In genomic region chr7:138934861-138935260, GRCh38 we compare ENCODE assay signal across 13 cellular contexts. TPM values are rescaled to one million over a fixed set of nuclear protein-coding genes. Genes with fewer than 3 reads are reported as not detected.
A peak's percentile ranks its signal among the peaks of the same experiment; 100 is the strongest.
DNase-seq lines count a peak whose midpoint lies in the region; FAIRE-seq and TF ChIP-seq lines count a peak whose summit lies in the region.
"Had no signal": no experiment of that assay in that cellular context is flagged by ENCODE, and none has a peak within 500 bp of the region (broad histone marks: within the 10 kb centered on the region; RNA-seq: fewer than 3 reads in every experiment).

No MANE protein-coding gene starts in this region.

- peak overlapping the region; percentile 68 for H3K4me2 ChIP-seq in astrocyte (ENCODE audit: low read length)
- H3K4me2 ChIP-seq: BLaER1 had no signal

- peaks cover 4% of the 10 kb centered on the region; the same call in 1 of the 2 replicates for H3K4me1 ChIP-seq in HEK293 (ENCODE audit: control insufficient read depth, insufficient read depth, low read length)
- H3K4me1 ChIP-seq in astrocyte (ENCODE audit: insufficient read depth, low read length): peaks cover 20% of the 10 kb centered on the region
- H3K4me1 ChIP-seq: BLaER1 had no signal

- no peaks in the 10 kb centered on the region for H3K79me2 ChIP-seq in astrocyte (ENCODE audit: insufficient read depth, low read length)

- H3K9me3 Mint-ChIP-seq in astrocyte (ENCODE audit: unreplicated experiment): no peaks in the 10 kb centered on the region
- H3K9me3 Mint-ChIP-seq: activated naive CD4-positive, alpha-beta T cell treated with anti-CD3 and anti-CD28 coated beads for 36 hours; stimulated activated naive CD8-positive, alpha-beta T cell treated with anti-CD3 and anti-CD28 coated beads, Interleukin-15, amount 100 ng/mL, for 72 hours had no signal

- H2AFZ ChIP-seq in astrocyte (ENCODE audit: low read depth, low read length): no peak overlapping the region

- CTCF ChIA-PET in HEK293 (lab: Yijun Ruan, JAX): interaction anchor here (1.0 kb wide), 1 partner anchor 48 kb away, joined by 3 read pairs; no protein-coding TSS in a partner anchor

- H3K27me3 ChIP-seq in astrocyte (ENCODE audit: insufficient read depth, low read length): no peaks in the 10 kb centered on the region
- H3K27me3 ChIP-seq: BLaER1 had no signal

- no peak overlapping the region for H3K27ac ChIP-seq in HEK293 (ENCODE audit: extremely low read depth, low read depth, low read length)
- peak overlapping the region; percentile 71 for H3K27ac ChIP-seq in astrocyte (ENCODE audit: low read depth, low read length)
- H3K27ac ChIP-seq: BLaER1 had no signal

- TF ChIP-seq CTCF in HEK293 (tag by site-specific recombination; IDR thresholded peaks at IDR 0.05) (no peak), astrocyte (IDR thresholded peaks at IDR 0.05; ENCODE audit: insufficient read depth, low read depth, low read length) (no peak)

- DNase-seq in A172 (ENCODE audit: low spot score) (peak; percentile 64), astrocyte (ENCODE audit: low read depth) (peak; percentile 67), islet precursor cell (peak; percentile 83), DMS 273 treated with DMSO at 0.1 percent for 48 hours (lab: John Stamatoyannopoulos, UW) (no peak), NCI-H524 treated with DMSO at 0.1 percent for 48 hours (lab: John Stamatoyannopoulos, UW) (no peak)
- no peak for DNase-seq in activated effector memory CD4-positive, alpha-beta T cell treated with anti-CD3 and anti-CD28 coated beads, Interleukin-2, amount 50 U/mL, for 16 hours
- DNase-seq in activated naive CD4-positive, alpha-beta T cell treated with Interleukin-2 at 50 U/mL for 16 hours: no peak
- DNase-seq: activated naive CD4-positive, alpha-beta T cell treated with anti-CD3 and anti-CD28 coated beads for 36 hours; MV-4-11; stimulated activated naive CD8-positive, alpha-beta T cell treated with anti-CD3 and anti-CD28 coated beads, Interleukin-15, amount 100 ng/mL, for 72 hours had no signal

- H3K9me3 ChIP-seq in HEK293 (ENCODE audit: control insufficient read depth, insufficient read depth, low read depth, low read length): no peaks in the 10 kb centered on the region
- no peaks in the 10 kb centered on the region for H3K9me3 ChIP-seq in astrocyte (ENCODE audit: insufficient read depth, low read depth, low read length)

- peak overlapping the region; percentile 52 for H3K9ac ChIP-seq in astrocyte (ENCODE audit: low read length)
- H3K9ac ChIP-seq: BLaER1 had no signal

- H3K36me3 ChIP-seq in HEK293 (ENCODE audit: control insufficient read depth in 2 of 2, insufficient read depth in 1 of 2, low read length in 2 of 2) (no peaks in the 10 kb centered on the region), astrocyte (ENCODE audit: insufficient read depth, low read length) (no peaks in the 10 kb centered on the region)

- H3K36me3 Mint-ChIP-seq in astrocyte (ENCODE audit: low read depth, unreplicated experiment): peaks cover 15% of the 10 kb centered on the region

- peaks cover 20% of the 10 kb centered on the region for H3K4me1 Mint-ChIP-seq in astrocyte (ENCODE audit: low read depth, unreplicated experiment)

- no peak for FAIRE-seq in astrocyte (lab: Jason Lieb, UNC)
- FAIRE-seq: GM12878 had no signal

- H4K20me1 ChIP-seq in astrocyte (ENCODE audit: insufficient read depth, low read length): no peaks in the 10 kb centered on the region
- H4K20me1 ChIP-seq: BLaER1 had no signal

- no peak overlapping the region for H3K4me3 Mint-ChIP-seq in astrocyte (ENCODE audit: unreplicated experiment)
- H3K4me3 Mint-ChIP-seq: activated naive CD4-positive, alpha-beta T cell treated with anti-CD3 and anti-CD28 coated beads for 36 hours; stimulated activated naive CD8-positive, alpha-beta T cell treated with anti-CD3 and anti-CD28 coated beads, Interleukin-15, amount 100 ng/mL, for 72 hours had no signal

- peak overlapping the region; percentile 77 for H3K27ac Mint-ChIP-seq in astrocyte (ENCODE audit: unreplicated experiment)
- H3K27ac Mint-ChIP-seq: activated naive CD4-positive, alpha-beta T cell treated with anti-CD3 and anti-CD28 coated beads for 36 hours had no signal

- POLR2A ChIA-PET in HEK293 (lab: Yijun Ruan, JAX): interaction anchor here (0.6 kb wide), 1 partner anchor 88 kb away, joined by 3 read pairs; no protein-coding TSS in a partner anchor

- H3K27me3 Mint-ChIP-seq in astrocyte (ENCODE audit: low read depth, unreplicated experiment): no peaks in the 10 kb centered on the region

- H3K4me3 ChIP-seq in HEK293 (ENCODE audit: low read depth, low read length) (no peak overlapping the region), astrocyte (ENCODE audit: insufficient read depth, low read depth, low read length) (no peak overlapping the region)
- H3K4me3 ChIP-seq: BLaER1, GM12878 had no signal

TF ChIP-seq in HEK293, 187 proteins besides CTCF, POLR2A, EP300 and RAD21:
- TF ChIP-seq ZNF175 (tag by site-specific recombination; IDR thresholded peaks at IDR 0.05): no peak
- no peak for TF ChIP-seq ZNF394 (tag by site-specific recombination; IDR thresholded peaks at IDR 0.05; ENCODE audit: borderline replicate concordance)
- TF ChIP-seq PRDM10 (tag by site-specific recombination; IDR thresholded peaks at IDR 0.05): no peak
- no peak for TF ChIP-seq KLF8 (tag by site-specific recombination; IDR thresholded peaks at IDR 0.05)
- TF ChIP-seq ZNF10 (tag by site-specific recombination; IDR thresholded peaks at IDR 0.05): no peak
- TF ChIP-seq ZNF398 (tag by site-specific recombination; IDR thresholded peaks at IDR 0.05): peak; percentile 34; the same call in 1 of the 2 replicates
- TF ChIP-seq ZNF324 (tag by site-specific recombination; IDR thresholded peaks at IDR 0.05): no peak
- no peak for TF ChIP-seq ZNF140 (tag by site-specific recombination; IDR thresholded peaks at IDR 0.05)

RNA-seq across cellular contexts. Expression of gene KIAA1549, which starts 46.3 kb away (rescaled TPM):
- 2.2 and 2.4 TPM in 2 replicates for total RNA-seq in A172 (2014; rRNA removed; shearing (Covaris generic))
- total RNA-seq in astrocyte: 10.3 and 11.1 TPM in 2 replicates

Comparison
In these comparisons a context has a peak if more than half of its experiments do, and no peak if none do; other contexts are left out.
1. DNase-seq: peak in A172 (single experiment), astrocyte (single experiment) and islet precursor cell (single experiment); none in activated effector memory CD4-positive, alpha-beta T cell treated with anti-CD3 and anti-CD28 coated beads, Interleukin-2, amount 50 U/mL, for 16 hours (single experiment), DMS 273 treated with DMSO at 0.1 percent for 48 hours (single experiment), activated naive CD4-positive, alpha-beta T cell treated with Interleukin-2 at 50 U/mL for 16 hours (single experiment) and NCI-H524 treated with DMSO at 0.1 percent for 48 hours (single experiment).